In genomic region chr5:77606279-77606678, GRCh38 we compare ENCODE assay signal across 1 cellular context.
TF ChIP-seq lines count a peak whose summit lies in the region.

No MANE protein-coding gene starts in this region.

TF ChIP-seq in HEK293, 187 proteins besides CTCF, POLR2A, EP300 and RAD21 (continued from another document):
- TF ChIP-seq TSHZ1 (tag by site-specific recombination; IDR thresholded peaks at IDR 0.05; ENCODE audit: borderline replicate concordance) (no peak), ZFP41 (tag by site-specific recombination; IDR thresholded peaks at IDR 0.05; ENCODE audit: borderline replicate concordance) (no peak), EGR2 (tag by site-specific recombination; IDR thresholded peaks at IDR 0.05; ENCODE audit: low read depth) (no peak)
